In the genomic region with DNA sequence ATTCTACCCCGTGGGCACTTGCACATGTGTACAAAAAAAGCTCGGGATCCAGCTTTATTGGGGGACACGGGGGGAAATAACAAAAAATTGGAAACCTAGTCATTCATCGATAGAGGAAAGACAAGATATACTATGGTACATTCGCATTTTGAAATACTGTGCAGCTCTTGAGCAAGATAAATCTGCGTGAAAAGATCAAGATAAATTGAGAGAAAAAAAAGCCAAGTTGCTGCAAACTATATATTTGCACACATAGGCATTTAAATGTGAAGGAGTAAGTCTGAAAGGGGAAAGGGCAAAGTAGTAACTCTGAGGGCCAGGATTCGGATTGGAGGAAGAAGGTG, we compare ENCODE assay signal across 8 cellular contexts. TPM values are rescaled to one million over a fixed set of nuclear protein-coding genes. Genes with fewer than 3 reads are reported as not detected.
DNase-seq lines count a peak whose midpoint lies in the region; ATAC-seq and TF ChIP-seq lines count a peak whose summit lies in the region.

No MANE protein-coding gene starts in this region.

- TF ChIP-seq CTCF in HCT116 (IDR thresholded peaks at IDR 0.05 in 2 of 3, conservative IDR thresholded peaks at IDR 0.05 in 1 of 3; ENCODE audit: borderline replicate concordance in 1 of 3, insufficient read depth in 1 of 3, low read depth in 2 of 3, low read length in 2 of 3) (no peak), spleen (IDR thresholded peaks at IDR 0.05 in 8 of 11, conservative IDR thresholded peaks at IDR 0.05 in 3 of 11) (no peak)

- H3K79me2 ChIP-seq in HCT116 (ENCODE audit: insufficient read depth, low read length), result peaks cover 40% of the 10 kb centered on the region

- TF ChIP-seq RAD21 in HCT116 (IDR thresholded peaks at IDR 0.05; ENCODE audit: low read depth), result no peak

- DNase-seq in HCT116 (ENCODE audit: low read depth, low spot score), result no peak
- DNase-seq in activated CD8-positive, alpha-beta T cell treated with anti-CD3 and anti-CD28 coated beads, Interleukin-2, amount 10 ng/mL, durations not matched to agents 7 days and 5 days, result peak; percentile 18
- no peak for DNase-seq in iPS DF 6.9 (ENCODE audit: low read depth, low spot score)
- no peak for DNase-seq in spleen
- DNase-seq in dermis blood vessel endothelial cell, result no peak
- no peak for DNase-seq in activated CD4-positive, alpha-beta T cell treated with anti-CD3 and anti-CD28 coated beads, Interleukin-2, amount 50 U/mL, for 48 hours

- peak overlapping the region; percentile 86 for H3K4me2 ChIP-seq in HCT116 (ENCODE audit: low read length)

- no peak for TF ChIP-seq POLR2A in HCT116 (IDR thresholded peaks at IDR 0.05; ENCODE audit: borderline replicate concordance, extremely low read depth, insufficient read depth, insufficient read length)
- TF ChIP-seq POLR2A in spleen (IDR thresholded peaks at IDR 0.05), result no peak

- ATAC-seq in HCT116 (no peak), GM21367 (IDR thresholded peaks at IDR 0.05; ENCODE audit: unreplicated experiment) (no peak), HG03442 (IDR thresholded peaks at IDR 0.05; ENCODE audit: unreplicated experiment) (no peak)
- ATAC-seq in activated CD8-positive, alpha-beta T cell treated with anti-CD3 and anti-CD28 coated beads, Interleukin-2, amount 10 ng/mL, durations not matched to agents 7 days and 5 days, result no peak

- no peaks in the 10 kb centered on the region for H4K20me1 ChIP-seq in HCT116 (ENCODE audit: insufficient read depth)

- H3K27me3 ChIP-seq in HCT116 (ENCODE audit: insufficient read depth, low read length) (no peaks in the 10 kb centered on the region), iPS DF 6.9 (ENCODE audit: control insufficient read depth, insufficient read depth, low read length) (no peaks in the 10 kb centered on the region), spleen (replicated peaks in 1 of 7) (no peaks in the 10 kb centered on the region)

- H3K9me3 Mint-ChIP-seq in activated CD8-positive, alpha-beta T cell treated with anti-CD3 and anti-CD28 coated beads, Interleukin-2, amount 10 ng/mL, durations not matched to agents 7 days and 5 days (ENCODE audit: insufficient read depth), result no peaks in the 10 kb centered on the region

- H3K9ac ChIP-seq in HCT116 (ENCODE audit: low read length), result peak overlapping the region; percentile 74

- intact Hi-C loops in HCT116 (cut with micrococcal nuclease), result no loop called here
- intact Hi-C loops in spleen (cut with DNase I; ENCODE audit: low total_unique reads), result no loop called here

- RAD21 ChIA-PET in HCT116 (lab: Charles Lee; ENCODE audit: low non-redundant PET in 1 of 2, low total read pairs in 2 of 2, uncharacterized antibody in 2 of 2, unreplicated experiment in 2 of 2), result no interaction called here

- peak overlapping the region; percentile 63; the same call in 1 of the 2 replicates for H3K27ac ChIP-seq in HCT116 (ENCODE audit: low read depth, low read length)
- no peak overlapping the region for H3K27ac ChIP-seq in iPS DF 6.9 (ENCODE audit: low read length)
- peak overlapping the region; percentile 72 to 95 (median 92) for H3K27ac ChIP-seq in spleen

- peaks cover 3% of the 10 kb centered on the region for H3K27me3 Mint-ChIP-seq in activated CD8-positive, alpha-beta T cell treated with anti-CD3 and anti-CD28 coated beads, Interleukin-2, amount 10 ng/mL, durations not matched to agents 7 days and 5 days (ENCODE audit: low read depth)

- POLR2A ChIA-PET in HCT116 (lab: Charles Lee), result interaction anchor here (0.6 to 1.3 kb wide), 3 partner anchors 11 to 697 kb away, joined by 3 to 5 read pairs (median 3); no protein-coding TSS in a partner anchor
- POLR2A ChIA-PET in activated CD8-positive, alpha-beta T cell treated with anti-CD3 and anti-CD28 coated beads, Interleukin-2, amount 10 ng/mL, durations not matched to agents 7 days and 5 days (lab: Charles Lee), result interaction anchor here (0.6 to 1.2 kb wide), 7 partner anchors 10 to 77 kb away, joined by 3 to 7 read pairs (median 3); partner anchors contain the start of gene TMEM62

- BruUV-seq in HCT116 (replicated peaks; lab: Mats Ljungman, UMichigan), result TSS peak; percentile 99

- no peaks in the 10 kb centered on the region for H3K9me3 ChIP-seq in HCT116 (ENCODE audit: control insufficient read depth in 1 of 2, insufficient read depth in 1 of 2, low read depth in 1 of 2, low read length in 2 of 2)
- no peaks in the 10 kb centered on the region for H3K9me3 ChIP-seq in iPS DF 6.9 (ENCODE audit: control insufficient read depth, insufficient read depth, low read length)
- no peaks in the 10 kb centered on the region for H3K9me3 ChIP-seq in spleen

- peak overlapping the region; percentile 86 for H3K4me3 Mint-ChIP-seq in activated CD8-positive, alpha-beta T cell treated with anti-CD3 and anti-CD28 coated beads, Interleukin-2, amount 10 ng/mL, durations not matched to agents 7 days and 5 days

- H3K36me3 ChIP-seq in HCT116 (ENCODE audit: control insufficient read depth in 1 of 2, insufficient read depth in 2 of 2, low read length in 2 of 2) (no peaks in the 10 kb centered on the region), iPS DF 6.9 (ENCODE audit: control insufficient read depth, insufficient read depth, low read length) (no peaks in the 10 kb centered on the region; the same call in 1 of the 2 replicates), spleen (peaks cover 0 to 16% (median 3%) of the 10 kb centered on the region in 6 donors)

- peak overlapping the region; percentile 37 for H2AFZ ChIP-seq in HCT116 (ENCODE audit: low read depth, low read length, poor library complexity, severe bottlenecking)

- no peaks in the 10 kb centered on the region for H3K9me2 ChIP-seq in HCT116 (ENCODE audit: insufficient read depth)

- no CpG with 5 or more reads among the region's 7 CpGs for WGBS in iPS DF 6.9 (ENCODE audit: insufficient coverage, insufficient read length)
- 11 to 20% (median 16%) methylated on average over 7 of the region's 7 CpGs for WGBS in spleen, 5 donors

- peak overlapping the region; percentile 77 to 79 for H3K4me3 ChIP-seq in HCT116 (replicated peaks in 1 of 2; ENCODE audit: low read depth in 1 of 2, low read length in 2 of 2)
- peak overlapping the region; percentile 73; the same call in 1 of the 2 replicates for H3K4me3 ChIP-seq in iPS DF 6.9 (ENCODE audit: low read length)
- peak overlapping the region; percentile 61 to 82 (median 68) for H3K4me3 ChIP-seq in spleen

- peak overlapping the region; percentile 95 for H3K27ac Mint-ChIP-seq in activated CD8-positive, alpha-beta T cell treated with anti-CD3 and anti-CD28 coated beads, Interleukin-2, amount 10 ng/mL, durations not matched to agents 7 days and 5 days

- H3K4me1 ChIP-seq in HCT116 (ENCODE audit: control insufficient read depth in 1 of 2, insufficient read depth in 2 of 2, low read length in 2 of 2), result peaks cover 11 to 12% of the 10 kb centered on the region in 2 experiments
- no peaks in the 10 kb centered on the region for H3K4me1 ChIP-seq in iPS DF 6.9 (ENCODE audit: control insufficient read depth, insufficient read depth, low read length)
- H3K4me1 ChIP-seq in spleen, result peaks cover 17 to 62% (median 39%) of the 10 kb centered on the region in 6 donors

- CTCF ChIA-PET in HCT116 (lab: Charles Lee), result no interaction called here
- CTCF ChIA-PET in activated CD8-positive, alpha-beta T cell treated with anti-CD3 and anti-CD28 coated beads, Interleukin-2, amount 10 ng/mL, durations not matched to agents 7 days and 5 days (lab: Charles Lee), result interaction anchor here (0.6 to 1.3 kb wide), 2 partner anchors 16 to 98 kb away, joined by 3 read pairs; no protein-coding TSS in a partner anchor

- H3K4me1 Mint-ChIP-seq in activated CD8-positive, alpha-beta T cell treated with anti-CD3 and anti-CD28 coated beads, Interleukin-2, amount 10 ng/mL, durations not matched to agents 7 days and 5 days (ENCODE audit: low read depth), result peaks cover 34% of the 10 kb centered on the region

- peaks cover 29% of the 10 kb centered on the region for H3K36me3 Mint-ChIP-seq in activated CD8-positive, alpha-beta T cell treated with anti-CD3 and anti-CD28 coated beads, Interleukin-2, amount 10 ng/mL, durations not matched to agents 7 days and 5 days (ENCODE audit: low read depth)

TF ChIP-seq in HCT116, 20 proteins besides CTCF, POLR2A, EP300 and RAD21:
- TF ChIP-seq EGR1 (IDR thresholded peaks at IDR 0.05; ENCODE audit: low read depth), result no peak
- no peak for TF ChIP-seq SP1 (IDR thresholded peaks at IDR 0.05; ENCODE audit: low read depth)
- TF ChIP-seq ZFX (IDR thresholded peaks at IDR 0.05), result no peak
- TF ChIP-seq, protein P1, sequence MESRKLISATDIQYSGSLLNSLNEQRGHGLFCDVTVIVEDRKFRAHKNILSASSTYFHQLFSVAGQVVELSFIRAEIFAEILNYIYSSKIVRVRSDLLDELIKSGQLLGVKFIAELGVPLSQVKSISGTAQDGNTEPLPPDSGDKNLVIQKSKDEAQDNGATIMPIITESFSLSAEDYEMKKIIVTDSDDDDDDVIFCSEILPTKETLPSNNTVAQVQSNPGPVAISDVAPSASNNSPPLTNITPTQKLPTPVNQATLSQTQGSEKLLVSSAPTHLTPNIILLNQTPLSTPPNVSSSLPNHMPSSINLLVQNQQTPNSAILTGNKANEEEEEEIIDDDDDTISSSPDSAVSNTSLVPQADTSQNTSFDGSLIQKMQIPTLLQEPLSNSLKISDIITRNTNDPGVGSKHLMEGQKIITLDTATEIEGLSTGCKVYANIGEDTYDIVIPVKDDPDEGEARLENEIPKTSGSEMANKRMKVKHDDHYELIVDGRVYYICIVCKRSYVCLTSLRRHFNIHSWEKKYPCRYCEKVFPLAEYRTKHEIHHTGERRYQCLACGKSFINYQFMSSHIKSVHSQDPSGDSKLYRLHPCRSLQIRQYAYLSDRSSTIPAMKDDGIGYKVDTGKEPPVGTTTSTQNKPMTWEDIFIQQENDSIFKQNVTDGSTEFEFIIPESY (IDR thresholded peaks at IDR 0.05; ENCODE audit: extremely low read depth, insufficient replicate concordance, low read length), result no peak
- TF ChIP-seq CBX3 (IDR thresholded peaks at IDR 0.05; ENCODE audit: low read depth), result no peak

RNA-seq across cellular contexts. Expression of gene UBR1, which starts 0.6 kb away (rescaled TPM):
- total RNA-seq in HCT116 (2021; ENCODE audit: unreplicated experiment) (17.9 TPM), spleen (10 to 100 TPM; 35.3 to 69.2 (median 45.9) TPM), dermis blood vessel endothelial cell (31.2 and 35.6 TPM in 2 replicates)
- polyA plus RNA-seq in HCT116 (2012), result 4.0 and 11.5 TPM in 2 replicates
- 10 to 100 TPM; 35.4 to 39.5 TPM for total RNA-seq in activated CD8-positive, alpha-beta T cell treated with anti-CD3 and anti-CD28 coated beads, Interleukin-2, amount 10 ng/mL, durations not matched to agents 7 days and 5 days
- polyA plus RNA-seq in spleen, result 1 to 10 TPM; 4.3 to 5.9 (median 4.7) TPM

RNA-seq across cellular contexts. Expression of gene TMEM62, which starts 26.9 kb away (rescaled TPM):
- 8.8 TPM for total RNA-seq in HCT116 (2021; ENCODE audit: unreplicated experiment)
- 5.9 and 7.2 TPM in 2 replicates for polyA plus RNA-seq in HCT116 (2012)
- total RNA-seq in activated CD8-positive, alpha-beta T cell treated with anti-CD3 and anti-CD28 coated beads, Interleukin-2, amount 10 ng/mL, durations not matched to agents 7 days and 5 days, result 10 to 100 TPM; 20.4 to 21.9 TPM
- total RNA-seq in spleen, result 10 to 100 TPM; 24.4 to 47.7 (median 30.6) TPM
- polyA plus RNA-seq in spleen, result 10 to 100 TPM; 17.7 to 35.5 (median 21.7) TPM
- total RNA-seq in dermis blood vessel endothelial cell, result 21.3 and 21.4 TPM in 2 replicates
